ENCODE assay signal across 9 cellular contexts in genomic region chr15:75335313-75335704, GRCh38. TPM values are rescaled to one million over a fixed set of nuclear protein-coding genes. Genes with fewer than 3 reads are reported as not detected.
DNase-seq lines count a peak whose midpoint lies in the region; ATAC-seq lines count a peak whose summit lies in the region.
"Had no signal": no experiment of that assay in that cellular context is flagged by ENCODE, and none has a peak within 500 bp of the region (broad histone marks: within the 10 kb centered on the region; RNA-seq: fewer than 3 reads in every experiment).

No MANE protein-coding gene starts in this region.

- H3K27ac Mint-ChIP-seq in T-helper 2 cell treated with Interferon-gamma antibody and Interleukin-4, amounts not matched to agents 5 μg/mL and 100 μg/mL, for 36 hours, result no peak overlapping the region
- peak overlapping the region; percentile 94 for H3K27ac Mint-ChIP-seq in activated CD8-positive, alpha-beta T cell treated with anti-CD3 and anti-CD28 coated beads, Interleukin-2, amount 10 ng/mL, durations not matched to agents 7 days and 5 days
- H3K27ac Mint-ChIP-seq in immature natural killer cell, result peak overlapping the region; percentile 68 to 95 (median 91)

- peak overlapping the region; percentile 54 to 55 for H3K9ac ChIP-seq in stomach smooth muscle (ENCODE audit: low read length in 2 of 2)

- no peaks in the 10 kb centered on the region for H3K9me3 Mint-ChIP-seq in T-helper 2 cell treated with Interferon-gamma antibody and Interleukin-4, amounts not matched to agents 5 μg/mL and 100 μg/mL, for 36 hours
- no peaks in the 10 kb centered on the region for H3K9me3 Mint-ChIP-seq in activated CD8-positive, alpha-beta T cell treated with anti-CD3 and anti-CD28 coated beads, Interleukin-2, amount 10 ng/mL, durations not matched to agents 7 days and 5 days (ENCODE audit: insufficient read depth)
- H3K9me3 Mint-ChIP-seq in immature natural killer cell, result no peaks in the 10 kb centered on the region

- H3K36me3 ChIP-seq in stomach smooth muscle (ENCODE audit: control insufficient read depth in 2 of 2, insufficient read depth in 2 of 2, low read length in 2 of 2), result peaks cover 0 to 4% of the 10 kb centered on the region in 2 donors

- POLR2A ChIA-PET in activated CD8-positive, alpha-beta T cell treated with anti-CD3 and anti-CD28 coated beads, Interleukin-2, amount 10 ng/mL, durations not matched to agents 7 days and 5 days (lab: Charles Lee), result interaction anchor here (1.1 to 3.5 kb wide), 2 partner anchors 19 to 33 kb away, joined by 3 to 12 read pairs; partner anchors contain the start of gene MAN2C1

- H3K4me1 ChIP-seq in stomach smooth muscle (ENCODE audit: control insufficient read depth, insufficient read depth, low read length), result peaks cover 8% of the 10 kb centered on the region

- H3K27me3 Mint-ChIP-seq in T-helper 2 cell treated with Interferon-gamma antibody and Interleukin-4, amounts not matched to agents 5 μg/mL and 100 μg/mL, for 36 hours (ENCODE audit: low read depth), result no peaks in the 10 kb centered on the region
- H3K27me3 Mint-ChIP-seq in activated CD8-positive, alpha-beta T cell treated with anti-CD3 and anti-CD28 coated beads, Interleukin-2, amount 10 ng/mL, durations not matched to agents 7 days and 5 days (ENCODE audit: low read depth), result peaks cover 3% of the 10 kb centered on the region
- H3K27me3 Mint-ChIP-seq in immature natural killer cell (ENCODE audit: low read depth in 3 of 3), result peaks cover 12 to 27% (median 14%) of the 10 kb centered on the region in 3 donors

- peak overlapping the region; percentile 65 to 81 for H3K4me3 ChIP-seq in stomach smooth muscle (ENCODE audit: low read length in 2 of 2)

- peak overlapping the region; percentile 41 for H3K27ac ChIP-seq in stomach smooth muscle (ENCODE audit: low read length)

- peaks cover 14% of the 10 kb centered on the region for H3K4me1 Mint-ChIP-seq in T-helper 2 cell treated with Interferon-gamma antibody and Interleukin-4, amounts not matched to agents 5 μg/mL and 100 μg/mL, for 36 hours (ENCODE audit: low read depth)
- H3K4me1 Mint-ChIP-seq in activated CD8-positive, alpha-beta T cell treated with anti-CD3 and anti-CD28 coated beads, Interleukin-2, amount 10 ng/mL, durations not matched to agents 7 days and 5 days (ENCODE audit: low read depth), result peaks cover 16% of the 10 kb centered on the region
- H3K4me1 Mint-ChIP-seq in immature natural killer cell, result peaks cover 44 to 50% of the 10 kb centered on the region in 2 donors

- DNase-seq in T-helper 2 cell treated with Interferon-gamma antibody and Interleukin-4, amounts not matched to agents 5 μg/mL and 100 μg/mL, for 36 hours (ENCODE audit: low spot score), result no peak
- DNase-seq in T-helper 2 cell (no peak), immature natural killer cell (no peak)
- DNase-seq in activated CD8-positive, alpha-beta T cell treated with anti-CD3 and anti-CD28 coated beads, Interleukin-2, amount 10 ng/mL, durations not matched to agents 7 days and 5 days, result no peak

- ATAC-seq in activated CD8-positive, alpha-beta T cell treated with anti-CD3 and anti-CD28 coated beads, Interleukin-2, amount 10 ng/mL, durations not matched to agents 7 days and 5 days, result no peak
- no peak for ATAC-seq in GM21528 (IDR thresholded peaks at IDR 0.05; ENCODE audit: low FRiP score, unreplicated experiment)
- ATAC-seq in GM21381 (IDR thresholded peaks at IDR 0.05; ENCODE audit: unreplicated experiment), result no peak
- ATAC-seq in HG03097 (IDR thresholded peaks at IDR 0.05; ENCODE audit: low FRiP score, unreplicated experiment), result no peak

- no peaks in the 10 kb centered on the region for H3K27me3 ChIP-seq in stomach smooth muscle (ENCODE audit: control insufficient read depth in 1 of 2, insufficient read depth in 2 of 2, low read length in 2 of 2)

- no peaks in the 10 kb centered on the region for H3K36me3 Mint-ChIP-seq in T-helper 2 cell treated with Interferon-gamma antibody and Interleukin-4, amounts not matched to agents 5 μg/mL and 100 μg/mL, for 36 hours (ENCODE audit: low read depth)
- H3K36me3 Mint-ChIP-seq in activated CD8-positive, alpha-beta T cell treated with anti-CD3 and anti-CD28 coated beads, Interleukin-2, amount 10 ng/mL, durations not matched to agents 7 days and 5 days (ENCODE audit: low read depth), result peaks cover 5% of the 10 kb centered on the region
- peaks cover 4 to 5% (median 5%) of the 10 kb centered on the region in 3 donors for H3K36me3 Mint-ChIP-seq in immature natural killer cell

- no peaks in the 10 kb centered on the region for H3K9me3 ChIP-seq in stomach smooth muscle (ENCODE audit: control insufficient read depth in 2 of 2, low read length in 2 of 2)

- peak overlapping the region; percentile 99 for H3K4me3 Mint-ChIP-seq in T-helper 2 cell treated with Interferon-gamma antibody and Interleukin-4, amounts not matched to agents 5 μg/mL and 100 μg/mL, for 36 hours
- H3K4me3 Mint-ChIP-seq in activated CD8-positive, alpha-beta T cell treated with anti-CD3 and anti-CD28 coated beads, Interleukin-2, amount 10 ng/mL, durations not matched to agents 7 days and 5 days, result peak overlapping the region; percentile 96
- H3K4me3 Mint-ChIP-seq in immature natural killer cell, result peak overlapping the region; percentile 93 to 95 (median 94)

- CTCF ChIA-PET in activated CD8-positive, alpha-beta T cell treated with anti-CD3 and anti-CD28 coated beads, Interleukin-2, amount 10 ng/mL, durations not matched to agents 7 days and 5 days (lab: Charles Lee), result interaction anchor here (0.8 to 1.6 kb wide), 4 partner anchors 29 to 313 kb away, joined by 3 to 4 read pairs (median 3); partner anchors contain the start of genes MAN2C1 and SNX33

RNA-seq across cellular contexts. Expression of gene COMMD4, which starts 0.6 kb away (rescaled TPM):
- total RNA-seq in activated CD8-positive, alpha-beta T cell treated with anti-CD3 and anti-CD28 coated beads, Interleukin-2, amount 10 ng/mL, durations not matched to agents 7 days and 5 days, result 100 to 1,000 TPM; 101 to 103 TPM
- 100 to 1,000 TPM in 1 of 3 donors, 10 to 100 TPM in 2; 83.4 to 103 (median 94.4) TPM for polyA plus RNA-seq in immature natural killer cell

RNA-seq across cellular contexts. Expression of gene NEIL1, which starts 11.5 kb away (rescaled TPM):
- total RNA-seq in activated CD8-positive, alpha-beta T cell treated with anti-CD3 and anti-CD28 coated beads, Interleukin-2, amount 10 ng/mL, durations not matched to agents 7 days and 5 days, result 1 to 10 TPM; 2.8 to 3.2 TPM
- polyA plus RNA-seq in immature natural killer cell, result 10 to 100 TPM; 20.7 to 23.8 (median 22.4) TPM

RNA-seq across cellular contexts. Expression of gene MAN2C1, which starts 33.1 kb away (rescaled TPM):
- total RNA-seq in activated CD8-positive, alpha-beta T cell treated with anti-CD3 and anti-CD28 coated beads, Interleukin-2, amount 10 ng/mL, durations not matched to agents 7 days and 5 days, result 100 to 1,000 TPM; 123 to 131 TPM
- polyA plus RNA-seq in immature natural killer cell, result 10 to 100 TPM; 25.6 to 50.8 (median 30.1) TPM

RNA-seq across cellular contexts. Expression of gene GOLGA6D, which starts 52.7 kb away (rescaled TPM):
- not detected for total RNA-seq in activated CD8-positive, alpha-beta T cell treated with anti-CD3 and anti-CD28 coated beads, Interleukin-2, amount 10 ng/mL, durations not matched to agents 7 days and 5 days
- polyA plus RNA-seq in immature natural killer cell, result not detected
- total RNA-seq: lung microvascular endothelial cell had no signal
